1 cellular context compared by ENCODE assay signal in the genomic region with DNA sequence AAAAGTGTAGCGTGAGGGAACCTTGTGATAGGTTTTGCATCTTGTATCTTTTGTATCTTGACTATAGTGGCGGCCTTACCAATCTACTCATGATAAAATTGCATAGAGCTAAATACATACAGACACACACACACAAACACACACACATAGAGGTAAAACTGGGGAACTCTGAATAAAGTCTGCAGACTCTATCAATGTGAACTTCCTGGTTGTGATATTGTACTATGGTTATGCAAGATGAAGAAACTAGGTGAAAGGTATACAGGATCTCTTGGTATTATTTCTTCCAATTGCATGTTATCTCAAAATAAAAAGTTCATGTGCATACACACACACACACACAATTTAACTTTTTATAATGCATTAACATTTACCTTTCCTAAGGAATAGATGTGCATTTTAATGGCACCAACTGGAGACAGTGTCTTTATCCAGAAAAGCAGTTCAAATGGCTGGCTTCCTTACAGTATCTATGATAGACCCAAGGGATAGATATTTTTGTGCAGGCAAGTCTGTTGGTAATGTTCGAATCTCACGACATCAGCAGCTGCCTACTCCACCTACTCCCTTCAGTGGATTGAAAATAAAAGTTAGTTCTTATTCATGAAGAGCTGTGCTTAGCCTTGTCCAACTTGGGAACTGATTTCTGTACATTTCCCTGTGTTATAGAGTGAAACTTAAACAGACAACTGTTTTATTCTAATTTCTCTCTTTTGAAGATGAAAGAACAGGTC.
TF ChIP-seq lines count a peak whose summit lies in the region.

No MANE protein-coding gene starts in this region.

TF ChIP-seq in GM23338, 12 proteins besides CTCF, POLR2A, EP300 and RAD21 (continued from another document):
- TF ChIP-seq, protein P1, sequence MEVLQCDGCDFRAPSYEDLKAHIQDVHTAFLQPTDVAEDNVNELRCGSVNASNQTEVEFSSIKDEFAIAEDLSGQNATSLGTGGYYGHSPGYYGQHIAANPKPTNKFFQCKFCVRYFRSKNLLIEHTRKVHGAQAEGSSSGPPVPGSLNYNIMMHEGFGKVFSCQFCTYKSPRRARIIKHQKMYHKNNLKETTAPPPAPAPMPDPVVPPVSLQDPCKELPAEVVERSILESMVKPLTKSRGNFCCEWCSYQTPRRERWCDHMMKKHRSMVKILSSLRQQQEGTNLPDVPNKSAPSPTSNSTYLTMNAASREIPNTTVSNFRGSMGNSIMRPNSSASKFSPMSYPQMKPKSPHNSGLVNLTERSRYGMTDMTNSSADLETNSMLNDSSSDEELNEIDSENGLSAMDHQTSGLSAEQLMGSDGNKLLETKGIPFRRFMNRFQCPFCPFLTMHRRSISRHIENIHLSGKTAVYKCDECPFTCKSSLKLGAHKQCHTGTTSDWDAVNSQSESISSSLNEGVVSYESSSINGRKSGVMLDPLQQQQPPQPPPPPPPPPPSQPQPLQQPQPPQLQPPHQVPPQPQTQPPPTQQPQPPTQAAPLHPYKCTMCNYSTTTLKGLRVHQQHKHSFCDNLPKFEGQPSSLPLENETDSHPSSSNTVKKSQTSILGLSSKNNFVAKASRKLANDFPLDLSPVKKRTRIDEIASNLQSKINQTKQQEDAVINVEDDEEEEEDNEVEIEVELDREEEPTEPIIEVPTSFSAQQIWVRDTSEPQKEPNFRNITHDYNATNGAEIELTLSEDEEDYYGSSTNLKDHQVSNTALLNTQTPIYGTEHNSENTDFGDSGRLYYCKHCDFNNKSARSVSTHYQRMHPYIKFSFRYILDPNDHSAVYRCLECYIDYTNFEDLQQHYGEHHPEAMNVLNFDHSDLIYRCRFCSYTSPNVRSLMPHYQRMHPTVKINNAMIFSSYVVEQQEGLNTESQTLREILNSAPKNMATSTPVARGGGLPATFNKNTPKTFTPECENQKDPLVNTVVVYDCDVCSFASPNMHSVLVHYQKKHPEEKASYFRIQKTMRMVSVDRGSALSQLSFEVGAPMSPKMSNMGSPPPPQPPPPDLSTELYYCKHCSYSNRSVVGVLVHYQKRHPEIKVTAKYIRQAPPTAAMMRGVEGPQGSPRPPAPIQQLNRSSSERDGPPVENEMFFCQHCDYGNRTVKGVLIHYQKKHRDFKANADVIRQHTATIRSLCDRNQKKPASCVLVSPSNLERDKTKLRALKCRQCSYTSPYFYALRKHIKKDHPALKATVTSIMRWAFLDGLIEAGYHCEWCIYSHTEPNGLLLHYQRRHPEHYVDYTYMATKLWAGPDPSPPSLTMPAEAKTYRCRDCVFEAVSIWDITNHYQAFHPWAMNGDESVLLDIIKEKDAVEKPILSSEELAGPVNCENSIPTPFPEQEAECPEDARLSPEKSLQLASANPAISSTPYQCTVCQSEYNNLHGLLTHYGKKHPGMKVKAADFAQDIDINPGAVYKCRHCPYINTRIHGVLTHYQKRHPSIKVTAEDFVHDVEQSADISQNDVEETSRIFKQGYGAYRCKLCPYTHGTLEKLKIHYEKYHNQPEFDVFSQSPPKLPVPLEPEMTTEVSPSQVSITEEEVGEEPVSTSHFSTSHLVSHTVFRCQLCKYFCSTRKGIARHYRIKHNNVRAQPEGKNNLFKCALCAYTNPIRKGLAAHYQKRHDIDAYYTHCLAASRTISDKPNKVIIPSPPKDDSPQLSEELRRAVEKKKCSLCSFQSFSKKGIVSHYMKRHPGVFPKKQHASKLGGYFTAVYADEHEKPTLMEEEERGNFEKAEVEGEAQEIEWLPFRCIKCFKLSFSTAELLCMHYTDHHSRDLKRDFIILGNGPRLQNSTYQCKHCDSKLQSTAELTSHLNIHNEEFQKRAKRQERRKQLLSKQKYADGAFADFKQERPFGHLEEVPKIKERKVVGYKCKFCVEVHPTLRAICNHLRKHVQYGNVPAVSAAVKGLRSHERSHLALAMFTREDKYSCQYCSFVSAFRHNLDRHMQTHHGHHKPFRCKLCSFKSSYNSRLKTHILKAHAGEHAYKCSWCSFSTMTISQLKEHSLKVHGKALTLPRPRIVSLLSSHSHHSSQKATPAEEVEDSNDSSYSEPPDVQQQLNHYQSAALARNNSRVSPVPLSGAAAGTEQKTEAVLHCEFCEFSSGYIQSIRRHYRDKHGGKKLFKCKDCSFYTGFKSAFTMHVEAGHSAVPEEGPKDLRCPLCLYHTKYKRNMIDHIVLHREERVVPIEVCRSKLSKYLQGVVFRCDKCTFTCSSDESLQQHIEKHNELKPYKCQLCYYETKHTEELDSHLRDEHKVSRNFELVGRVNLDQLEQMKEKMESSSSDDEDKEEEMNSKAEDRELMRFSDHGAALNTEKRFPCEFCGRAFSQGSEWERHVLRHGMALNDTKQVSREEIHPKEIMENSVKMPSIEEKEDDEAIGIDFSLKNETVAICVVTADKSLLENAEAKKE (CRISPR knock-in tag; IDR thresholded peaks at IDR 0.05): no peak
- TF ChIP-seq CREB1 (CRISPR knock-in tag; IDR thresholded peaks at IDR 0.05; ENCODE audit: low read depth) (no peak), STAT1 (IDR thresholded peaks at IDR 0.05; ENCODE audit: unreplicated experiment) (no peak), EZH2phosphoT487 (IDR thresholded peaks at IDR 0.05; ENCODE audit: unreplicated experiment) (no peak), POLR2AphosphoS5 (IDR thresholded peaks at IDR 0.05; ENCODE audit: low read depth) (no peak), NANOG (IDR thresholded peaks at IDR 0.05; ENCODE audit: borderline replicate concordance) (no peak), EZH2 (IDR thresholded peaks at IDR 0.05; ENCODE audit: low read depth, unreplicated experiment) (no peak), ZNF114 (CRISPR knock-in tag; IDR thresholded peaks at IDR 0.05) (no peak), ETS1 (IDR thresholded peaks at IDR 0.05) (no peak), ZNF331 (CRISPR knock-in tag; IDR thresholded peaks at IDR 0.05; ENCODE audit: low read depth) (no peak)
- TF ChIP-seq, protein P2, sequence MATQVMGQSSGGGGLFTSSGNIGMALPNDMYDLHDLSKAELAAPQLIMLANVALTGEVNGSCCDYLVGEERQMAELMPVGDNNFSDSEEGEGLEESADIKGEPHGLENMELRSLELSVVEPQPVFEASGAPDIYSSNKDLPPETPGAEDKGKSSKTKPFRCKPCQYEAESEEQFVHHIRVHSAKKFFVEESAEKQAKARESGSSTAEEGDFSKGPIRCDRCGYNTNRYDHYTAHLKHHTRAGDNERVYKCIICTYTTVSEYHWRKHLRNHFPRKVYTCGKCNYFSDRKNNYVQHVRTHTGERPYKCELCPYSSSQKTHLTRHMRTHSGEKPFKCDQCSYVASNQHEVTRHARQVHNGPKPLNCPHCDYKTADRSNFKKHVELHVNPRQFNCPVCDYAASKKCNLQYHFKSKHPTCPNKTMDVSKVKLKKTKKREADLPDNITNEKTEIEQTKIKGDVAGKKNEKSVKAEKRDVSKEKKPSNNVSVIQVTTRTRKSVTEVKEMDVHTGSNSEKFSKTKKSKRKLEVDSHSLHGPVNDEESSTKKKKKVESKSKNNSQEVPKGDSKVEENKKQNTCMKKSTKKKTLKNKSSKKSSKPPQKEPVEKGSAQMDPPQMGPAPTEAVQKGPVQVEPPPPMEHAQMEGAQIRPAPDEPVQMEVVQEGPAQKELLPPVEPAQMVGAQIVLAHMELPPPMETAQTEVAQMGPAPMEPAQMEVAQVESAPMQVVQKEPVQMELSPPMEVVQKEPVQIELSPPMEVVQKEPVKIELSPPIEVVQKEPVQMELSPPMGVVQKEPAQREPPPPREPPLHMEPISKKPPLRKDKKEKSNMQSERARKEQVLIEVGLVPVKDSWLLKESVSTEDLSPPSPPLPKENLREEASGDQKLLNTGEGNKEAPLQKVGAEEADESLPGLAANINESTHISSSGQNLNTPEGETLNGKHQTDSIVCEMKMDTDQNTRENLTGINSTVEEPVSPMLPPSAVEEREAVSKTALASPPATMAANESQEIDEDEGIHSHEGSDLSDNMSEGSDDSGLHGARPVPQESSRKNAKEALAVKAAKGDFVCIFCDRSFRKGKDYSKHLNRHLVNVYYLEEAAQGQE (IDR thresholded peaks at IDR 0.05; ENCODE audit: unreplicated experiment): no peak
